Comparison of ENCODE assay signal across 8 cellular contexts in genomic region chr12:42144424-42145196, GRCh38. TPM values are rescaled to one million over a fixed set of nuclear protein-coding genes. Genes with fewer than 3 reads are reported as not detected.
A peak's percentile ranks its signal among the peaks of the same experiment; 100 is the strongest.
DNase-seq lines count a peak whose midpoint lies in the region; ATAC-seq, FAIRE-seq and TF ChIP-seq lines count a peak whose summit lies in the region.

GXYLT1 (minus strand) TSS chr12:42144874; CDS start chr12:42144646, 228 bp downstream.

- H3K9me3 ChIP-seq in smooth muscle cell (replicated peaks; ENCODE audit: low read depth) = no peaks in the 10 kb centered on the region

- WGBS in smooth muscle cell (ENCODE audit: low lambda C conversion rate) = 9% methylated on average over 65 of the region's 104 CpGs

- H3K79me2 ChIP-seq in ACC112 (ENCODE audit: control insufficient read depth, insufficient read depth, low read length, unreplicated experiment) (peaks cover 40% of the 10 kb centered on the region), smooth muscle cell (ENCODE audit: low read depth) (peaks cover 43% of the 10 kb centered on the region)

- H3K27ac ChIP-seq in ACC112 (ENCODE audit: low read depth, low read length) (peak within 1 kb of the TSS; percentile 30; the same call in 1 of the 2 replicates), smooth muscle cell (ENCODE audit: low read depth) (peak within 1 kb of the TSS; percentile 14)

- peak within 1 kb of the TSS; percentile 65 for H3K9ac ChIP-seq in smooth muscle cell (ENCODE audit: low read depth)

- peak; percentile 88 for ATAC-seq in GM18868 (IDR thresholded peaks at IDR 0.05; ENCODE audit: unreplicated experiment)
- peak; percentile 89 for ATAC-seq in HG03103 (IDR thresholded peaks at IDR 0.05; ENCODE audit: low read depth, unreplicated experiment)

- H2AFZ ChIP-seq in ACC112 (ENCODE audit: low read length, unreplicated experiment) (peak within 1 kb of the TSS; percentile 99), smooth muscle cell (ENCODE audit: low read depth) (peak within 1 kb of the TSS; percentile 79)

- H3F3A ChIP-seq in smooth muscle cell (ENCODE audit: low read depth) = peaks cover 4% of the 10 kb centered on the region

- H3K27me3 ChIP-seq in ACC112 (ENCODE audit: insufficient read depth, low read length) = no peaks in the 10 kb centered on the region
- H3K27me3 ChIP-seq in bronchial epithelial cell (ENCODE audit: control insufficient read depth, insufficient read depth, low read length) = no peaks in the 10 kb centered on the region
- no peaks in the 10 kb centered on the region for H3K27me3 ChIP-seq in smooth muscle cell (ENCODE audit: low read depth)

- peak within 1 kb of the TSS; percentile 95 for H3K4me2 ChIP-seq in smooth muscle cell

- peaks cover 26% of the 10 kb centered on the region for H3K4me1 ChIP-seq in ACC112 (ENCODE audit: control insufficient read depth, insufficient read depth, low read length, unreplicated experiment)
- peaks cover 21% of the 10 kb centered on the region for H3K4me1 ChIP-seq in smooth muscle cell (ENCODE audit: low read depth)

- no peak for FAIRE-seq in bronchial epithelial cell (lab: Jason Lieb, UNC)

- TF ChIP-seq CTCF in WI38 (IDR thresholded peaks at IDR 0.05; ENCODE audit: low read depth, low read length) (no peak), bronchial epithelial cell (IDR thresholded peaks at IDR 0.05; ENCODE audit: insufficient read depth, low read length, severe bottlenecking) (no peak), smooth muscle cell (IDR thresholded peaks at IDR 0.05; ENCODE audit: borderline replicate concordance, insufficient read depth, poor library complexity, severe bottlenecking) (no peak)

- peaks cover 38% of the 10 kb centered on the region for H4K20me1 ChIP-seq in smooth muscle cell (ENCODE audit: low read depth)

- DNase-seq in NCI-H2171 treated with DMSO at 0.1 percent for 48 hours (lab: John Stamatoyannopoulos, UW) (peak; percentile 82), bronchial epithelial cell (ENCODE audit: low read depth) (peak; percentile 83), iPS-NIHi7 (ENCODE audit: extremely low spot score) (peak; percentile 90), smooth muscle cell (lab: John Stamatoyannopoulos, UW; ENCODE audit: unreplicated experiment) (peak; percentile 64)

- H3K36me3 ChIP-seq in ACC112 (ENCODE audit: insufficient read depth, low read length) = no peaks in the 10 kb centered on the region
- H3K36me3 ChIP-seq in bronchial epithelial cell (ENCODE audit: control insufficient read depth, insufficient read depth, low read length) = no peaks in the 10 kb centered on the region
- H3K36me3 ChIP-seq in smooth muscle cell (ENCODE audit: low read depth) = no peaks in the 10 kb centered on the region

- H3K4me3 ChIP-seq in ACC112 (ENCODE audit: low read depth, low read length) (peak within 1 kb of the TSS; percentile 76), WI38 (ENCODE audit: low read depth, low read length) (peak within 1 kb of the TSS; percentile 72), bronchial epithelial cell (ENCODE audit: low read depth, low read length) (peak within 1 kb of the TSS; percentile 63), smooth muscle cell (peak within 1 kb of the TSS; percentile 76)

RNA-seq across cellular contexts. Expression of gene GXYLT1, which starts in this region (rescaled TPM):
- total RNA-seq in bronchial epithelial cell (8.3 and 9.2 TPM in 2 replicates), smooth muscle cell (20.6 and 30.6 TPM in 2 replicates)
- 10.7 and 15.5 TPM in 2 replicates for polyA plus RNA-seq in smooth muscle cell

Comparison
In these comparisons a context has a peak if more than half of its experiments do, and no peak if none do; other contexts are left out.
1. Peak in every context shown above with its lines: DNase-seq, ATAC-seq, H3K4me3 ChIP-seq and H3K27ac ChIP-seq.